In genomic region chr10:94403823-94404228, GRCh38 we compare ENCODE assay signal across 8 cellular contexts. TPM values are rescaled to one million over a fixed set of nuclear protein-coding genes. Genes with fewer than 3 reads are reported as not detected.
DNase-seq lines count a peak whose midpoint lies in the region; ATAC-seq and TF ChIP-seq lines count a peak whose summit lies in the region.

No MANE protein-coding gene starts in this region.

- H3K36me3 ChIP-seq in DOHH2 (ENCODE audit: control insufficient read depth, low read length) (no peaks in the 10 kb centered on the region), HEK293 (ENCODE audit: control insufficient read depth in 2 of 2, insufficient read depth in 1 of 2, low read length in 2 of 2) (no peaks in the 10 kb centered on the region), prostate gland (no peaks in the 10 kb centered on the region)

- peaks cover 49% of the 10 kb centered on the region for H3K27me3 Mint-ChIP-seq in T-helper 17 cell

- H3K36me3 Mint-ChIP-seq in T-helper 17 cell (ENCODE audit: low read depth): no peaks in the 10 kb centered on the region

- peaks cover 44% of the 10 kb centered on the region for H3K79me2 ChIP-seq in DOHH2 (ENCODE audit: control insufficient read depth, low read length)

- DNase-seq in T-helper 17 cell: no peak
- DNase-seq in fibroblast of villous mesenchyme (ENCODE audit: low read depth): peak; percentile 67
- no peak for DNase-seq in prostate gland (ENCODE audit: low spot score)
- DNase-seq in NCI-H2196 treated with DMSO at 0.1 percent for 48 hours (lab: John Stamatoyannopoulos, UW; ENCODE audit: unreplicated experiment): no peak
- DNase-seq in stimulated activated CD4-positive, alpha-beta T cell treated with anti-CD3 and anti-CD28 coated beads, Interleukin-4, amount 100 ng/mL, for 24 hours: no peak
- no peak for DNase-seq in activated CD4-positive, alpha-beta T cell treated with anti-CD3 and anti-CD28 coated beads for 4 hours

- H4K20me1 ChIP-seq in DOHH2 (ENCODE audit: control insufficient read depth, insufficient read depth, low read depth, low read length): no peaks in the 10 kb centered on the region

- 0% methylated on average over 7 of the region's 7 CpGs for WGBS in prostate gland

- POLR2A ChIA-PET in HEK293 (lab: Yijun Ruan, JAX): interaction anchor here (0.5 to 2.7 kb wide), 9 partner anchors 8 to 142 kb away, joined by 3 to 21 read pairs (median 4); partner anchors contain the start of gene HELLS

- intact Hi-C loops in prostate gland (cut with DNase I): loop anchor here (2.0 kb wide), 1 partner anchor 43 kb away; no protein-coding TSS in a partner anchor

- no peaks in the 10 kb centered on the region for H3K9me2 ChIP-seq in DOHH2 (replicated peaks; ENCODE audit: control insufficient read depth, low read length)

- H3K4me3 Mint-ChIP-seq in T-helper 17 cell: peak overlapping the region; percentile 87

- no peak for TF ChIP-seq CTCF in DOHH2 (IDR thresholded peaks at IDR 0.05; ENCODE audit: low read depth, low read length, poor library complexity, severe bottlenecking)
- no peak for TF ChIP-seq CTCF in HEK293 (tag by site-specific recombination; IDR thresholded peaks at IDR 0.05)
- no peak for TF ChIP-seq CTCF in fibroblast of villous mesenchyme (IDR thresholded peaks at IDR 0.05; ENCODE audit: insufficient read depth, low read depth, low read length)
- TF ChIP-seq CTCF in prostate gland (IDR thresholded peaks at IDR 0.05): no peak

- CTCF ChIA-PET in HEK293 (lab: Yijun Ruan, JAX): interaction anchor here (0.7 kb wide), 1 partner anchor 616 kb away, joined by 3 read pairs; no protein-coding TSS in a partner anchor

- ATAC-seq in T-helper 17 cell: peak; percentile 47

- no peaks in the 10 kb centered on the region for H3K9me3 ChIP-seq in DOHH2 (ENCODE audit: control insufficient read depth, insufficient read depth, low read length)
- no peaks in the 10 kb centered on the region for H3K9me3 ChIP-seq in HEK293 (ENCODE audit: control insufficient read depth, insufficient read depth, low read depth, low read length)
- H3K9me3 ChIP-seq in T-helper 17 cell (ENCODE audit: control insufficient read depth, low read length, poor library complexity, severe bottlenecking): no peaks in the 10 kb centered on the region
- H3K9me3 ChIP-seq in prostate gland: no peaks in the 10 kb centered on the region

- peak overlapping the region; percentile 72 for H3K4me2 ChIP-seq in DOHH2 (ENCODE audit: low read length)

- peak overlapping the region; percentile 82 for H3K4me3 ChIP-seq in DOHH2 (ENCODE audit: low read length)
- H3K4me3 ChIP-seq in HEK293 (ENCODE audit: low read depth, low read length): peak overlapping the region; percentile 80
- peak overlapping the region; percentile 73 for H3K4me3 ChIP-seq in fibroblast of villous mesenchyme (ENCODE audit: low read depth, low read length)
- peak overlapping the region; percentile 77 to 81 for H3K4me3 ChIP-seq in prostate gland

- peaks cover 16% of the 10 kb centered on the region for H3K27me3 ChIP-seq in DOHH2 (ENCODE audit: control insufficient read depth, low read length)
- H3K27me3 ChIP-seq in prostate gland (replicated peaks; ENCODE audit: insufficient read depth): no peaks in the 10 kb centered on the region

- H3K27ac ChIP-seq in DOHH2 (ENCODE audit: low read depth, low read length) (peak overlapping the region; percentile 38), HEK293 (ENCODE audit: extremely low read depth, low read depth, low read length) (peak overlapping the region; percentile 91), prostate gland (peak overlapping the region; percentile 95 to 97)

- peaks cover 4% of the 10 kb centered on the region; the same call in 1 of the 2 replicates for H3F3A ChIP-seq in DOHH2 (ENCODE audit: control insufficient read depth, insufficient read depth)

- peaks cover 11% of the 10 kb centered on the region for H3K4me1 ChIP-seq in DOHH2 (ENCODE audit: control insufficient read depth, low read length)
- peaks cover 8% of the 10 kb centered on the region for H3K4me1 ChIP-seq in HEK293 (ENCODE audit: control insufficient read depth, insufficient read depth, low read length)
- H3K4me1 ChIP-seq in prostate gland (replicated peaks): no peaks in the 10 kb centered on the region

- H3K27ac Mint-ChIP-seq in T-helper 17 cell: peak overlapping the region; percentile 51

- H3K4me1 Mint-ChIP-seq in T-helper 17 cell: peaks cover 3% of the 10 kb centered on the region

- no peak for TF ChIP-seq POLR2A in prostate gland (IDR thresholded peaks at IDR 0.05)

TF ChIP-seq in HEK293, 187 proteins besides CTCF, POLR2A, EP300 and RAD21 (continues in another document):
- TF ChIP-seq ZNF366 (tag by site-specific recombination; conservative IDR thresholded peaks at IDR 0.05) (peak; percentile 48), TSHZ1 (tag by site-specific recombination; IDR thresholded peaks at IDR 0.05; ENCODE audit: borderline replicate concordance) (0 out of 2 replicates have a peak, but pooled peaks have one; percentile 12), ZBTB6 (tag by site-specific recombination; IDR thresholded peaks at IDR 0.05) (no peak), KLF1 (tag by site-specific recombination; IDR thresholded peaks at IDR 0.05) (0 out of 2 replicates have a peak, but pooled peaks have one; percentile 13), ZNF202 (tag by site-specific recombination; IDR thresholded peaks at IDR 0.05; ENCODE audit: borderline replicate concordance) (no peak), ZNF654 (tag by site-specific recombination; IDR thresholded peaks at IDR 0.05; ENCODE audit: low read depth) (0 out of 2 replicates have a peak, but pooled peaks have one; percentile 2), ZNF37A (tag by site-specific recombination; IDR thresholded peaks at IDR 0.05) (no peak), ZEB2 (tag by site-specific recombination; IDR thresholded peaks at IDR 0.05) (peak; percentile 15; the same call in 1 of the 2 replicates), ZNF600 (tag by site-specific recombination; IDR thresholded peaks at IDR 0.05) (0 out of 2 replicates have a peak, but pooled peaks have one; percentile 5), ZBTB44 (tag by site-specific recombination; IDR thresholded peaks at IDR 0.05) (no peak), ZNF248 (tag by site-specific recombination; IDR thresholded peaks at IDR 0.05) (no peak), ZFP37 (tag by site-specific recombination; IDR thresholded peaks at IDR 0.05) (0 out of 2 replicates have a peak, but pooled peaks have one; percentile 35), ZSCAN16 (tag by site-specific recombination; IDR thresholded peaks at IDR 0.05) (no peak), REPIN1 (tag by site-specific recombination; IDR thresholded peaks at IDR 0.05; ENCODE audit: low read depth) (no peak), ZNF2 (tag by site-specific recombination; IDR thresholded peaks at IDR 0.05) (peak; percentile 17; the same call in 1 of the 2 replicates), ZNF214 (tag by site-specific recombination; IDR thresholded peaks at IDR 0.05; ENCODE audit: borderline replicate concordance) (no peak), PRDM1 (tag by site-specific recombination; IDR thresholded peaks at IDR 0.05) (peak; percentile 90)

RNA-seq across cellular contexts. Expression of gene TBC1D12, which starts 1.5 kb away (rescaled TPM):
- total RNA-seq in T-helper 17 cell: 1 to 10 TPM; 1.3 to 1.9 TPM
- total RNA-seq in fibroblast of villous mesenchyme: 13.2 and 15.1 TPM in 2 replicates
- total RNA-seq in prostate gland: 10 to 100 TPM; 13.8 to 22.3 TPM

RNA-seq across cellular contexts. Expression of gene NOC3L, which starts 41.1 kb away (rescaled TPM):
- total RNA-seq in T-helper 17 cell (10 to 100 TPM; 15.3 to 22.4 TPM), fibroblast of villous mesenchyme (16.1 and 39.7 TPM in 2 replicates), prostate gland (10 to 100 TPM; 15.6 to 15.8 TPM)

Comparison
In these comparisons a context has a peak if more than half of its experiments do, and no peak if none do; other contexts are left out.
1. H3K27ac ChIP-seq: peak in every context shown above with its lines; median percentile 96 in prostate gland; 91 in HEK293; 38 in DOHH2.